In genomic region chr11:120343429-120343828, GRCh38 we compare ENCODE assay signal across 12 cellular contexts. TPM values are rescaled to one million over a fixed set of nuclear protein-coding genes. Genes with fewer than 3 reads are reported as not detected.
A peak's percentile ranks its signal among the peaks of the same experiment; 100 is the strongest.
DNase-seq lines count a peak whose midpoint lies in the region; ATAC-seq, FAIRE-seq and TF ChIP-seq lines count a peak whose summit lies in the region.
"Had no signal": no experiment of that assay in that cellular context is flagged by ENCODE, and none has a peak within 500 bp of the region (broad histone marks: within the 10 kb centered on the region; RNA-seq: fewer than 3 reads in every experiment).

No MANE protein-coding gene starts in this region.

- no peaks in the 10 kb centered on the region for H3K9me3 Mint-ChIP-seq in activated CD4-positive, alpha-beta memory T cell treated with anti-CD3 and anti-CD28 coated beads, Interleukin-2, amount 10 ng/mL, durations not matched to agents 7 days and 5 days

- WGBS in right lobe of liver (ENCODE audit: insufficient coverage, low coverage, low lambda C conversion rate, missing lambda C conversion rate) = 49% methylated on average over 2 of the region's 2 CpGs
- 86% methylated on average over 2 of the region's 2 CpGs for WGBS in HepG2 (ENCODE audit: low lambda C conversion rate)

- CTCF ChIA-PET in HepG2 (lab: Yijun Ruan, JAX; ENCODE audit: low intra/inter-chr PET ratio, low total read pairs) = no interaction called here
- CTCF ChIA-PET in activated CD4-positive, alpha-beta memory T cell treated with anti-CD3 and anti-CD28 coated beads, Interleukin-2, amount 10 ng/mL, durations not matched to agents 7 days and 5 days (lab: Charles Lee) = no interaction called here

- in situ Hi-C loops in HepG2 (cut with HindIII; ENCODE audit: extremely low pct_ligation_motif_present, low pct_unique_long_range_greater_than_20kb) = no loop called here

- no peak for TF ChIP-seq POLR2A in right lobe of liver (IDR thresholded peaks at IDR 0.05)
- TF ChIP-seq POLR2A in HepG2 (IDR thresholded peaks at IDR 0.05; ENCODE audit: insufficient read depth in 1 of 2, low read depth in 2 of 2, low read length in 2 of 2) = no peak

- peaks cover 0 to 80% (median 22%) of the 10 kb centered on the region in 4 donors for H3K4me1 ChIP-seq in right lobe of liver
- peaks cover 84% of the 10 kb centered on the region for H3K4me1 ChIP-seq in HepG2 (ENCODE audit: insufficient read depth, low read length)

- no peaks in the 10 kb centered on the region for H3K36me3 ChIP-seq in right lobe of liver
- no peaks in the 10 kb centered on the region for H3K36me3 ChIP-seq in HepG2 (replicated peaks in 1 of 2; ENCODE audit: control insufficient read depth in 1 of 2, insufficient read depth in 2 of 2, low read length in 2 of 2)
- H3K36me3 ChIP-seq: transverse colon had no signal

- TF ChIP-seq EP300 in HepG2 (IDR thresholded peaks at IDR 0.05; ENCODE audit: low read depth in 2 of 2, low read length in 2 of 2) = no peak
- TF ChIP-seq EP300 in HepG2 (CRISPR knock-in tag; IDR thresholded peaks at IDR 0.05; ENCODE audit: borderline replicate concordance) = no peak

- no peak overlapping the region for H3K4me2 ChIP-seq in HepG2 (ENCODE audit: low read depth, low read length)

- FAIRE-seq in HepG2 (lab: Jason Lieb, UNC) = no peak

- no peak overlapping the region for H2AFZ ChIP-seq in HepG2 (ENCODE audit: low read length)

- intact Hi-C loops in right lobe of liver (cut with DNase I) = no loop called here
- intact Hi-C loops in HepG2 (cut with micrococcal nuclease; ENCODE audit: unreplicated experiment) = no loop called here

- TF ChIP-seq CTCF in right lobe of liver (IDR thresholded peaks at IDR 0.05) = no peak
- TF ChIP-seq CTCF in HepG2 (CRISPR knock-in tag; IDR thresholded peaks at IDR 0.05) = no peak

- no peak overlapping the region for H3K9ac ChIP-seq in HepG2 (ENCODE audit: insufficient read depth, low read depth, low read length)

- H3K4me3 Mint-ChIP-seq in activated CD4-positive, alpha-beta memory T cell treated with anti-CD3 and anti-CD28 coated beads, Interleukin-2, amount 10 ng/mL, durations not matched to agents 7 days and 5 days = no peak overlapping the region

- H4K20me1 ChIP-seq in HepG2 (ENCODE audit: insufficient read depth, low read length) = peaks cover 42% of the 10 kb centered on the region

- H3K27ac Mint-ChIP-seq in activated CD4-positive, alpha-beta memory T cell treated with anti-CD3 and anti-CD28 coated beads, Interleukin-2, amount 10 ng/mL, durations not matched to agents 7 days and 5 days = no peak overlapping the region

- peak; percentile 2 to 41 (median 26) for ATAC-seq in right lobe of liver
- no peak for ATAC-seq in HepG2
- peak; percentile 35 for ATAC-seq in HG03097 (IDR thresholded peaks at IDR 0.05; ENCODE audit: low FRiP score, unreplicated experiment)
- no peak for ATAC-seq in GM21381 (IDR thresholded peaks at IDR 0.05; ENCODE audit: unreplicated experiment)

- DNase-seq in right lobe of liver (no peak), HepG2 (ENCODE audit: low spot score) (no peak), NCI-H748 (lab: John Stamatoyannopoulos, UW; ENCODE audit: unreplicated experiment) (no peak), activated gamma-delta T cell (lab: John Stamatoyannopoulos, UW) (no peak), NCI-H774 (lab: John Stamatoyannopoulos, UW) (no peak)
- peak; percentile 27 for DNase-seq in activated CD4-positive, alpha-beta memory T cell treated with anti-CD3 and anti-CD28 coated beads, Interleukin-2, amount 10 ng/mL, durations not matched to agents 7 days and 5 days
- DNase-seq: activated CD4-positive, alpha-beta T cell treated with anti-CD3 and anti-CD28 coated beads, Interleukin-2, amount 50 U/mL, for 1 hour; NCI-H82; stimulated activated CD4-positive, alpha-beta T cell treated with anti-CD3 and anti-CD28 coated beads, Interleukin-2, amount 100 ng/mL, for 24 hours; transverse colon had no signal

- H3K79me2 ChIP-seq in HepG2 (ENCODE audit: insufficient read depth, low read length) = peaks cover 97% of the 10 kb centered on the region

- no peak overlapping the region for H3K4me3 ChIP-seq in right lobe of liver
- H3K4me3 ChIP-seq in HepG2 (replicated peaks in 1 of 3; ENCODE audit: insufficient read depth in 1 of 3, low read depth in 2 of 3, low read length in 3 of 3) = no peak overlapping the region
- H3K4me3 ChIP-seq: transverse colon had no signal

- H3K27me3 Mint-ChIP-seq in activated CD4-positive, alpha-beta memory T cell treated with anti-CD3 and anti-CD28 coated beads, Interleukin-2, amount 10 ng/mL, durations not matched to agents 7 days and 5 days = peaks cover 61% of the 10 kb centered on the region

- TF ChIP-seq RAD21 in HepG2 (CRISPR knock-in tag; IDR thresholded peaks at IDR 0.05) = no peak

- no TSS peak for BruUV-seq in HepG2 (replicated peaks; lab: Mats Ljungman, UMichigan)

- POLR2A ChIA-PET in HepG2 (lab: Yijun Ruan, JAX) = no interaction called here
- POLR2A ChIA-PET in activated CD4-positive, alpha-beta memory T cell treated with anti-CD3 and anti-CD28 coated beads, Interleukin-2, amount 10 ng/mL, durations not matched to agents 7 days and 5 days (lab: Charles Lee) = no interaction called here

- H3K4me1 Mint-ChIP-seq in activated CD4-positive, alpha-beta memory T cell treated with anti-CD3 and anti-CD28 coated beads, Interleukin-2, amount 10 ng/mL, durations not matched to agents 7 days and 5 days = peaks cover 53% of the 10 kb centered on the region

- H3K27me3 ChIP-seq in right lobe of liver (no peaks in the 10 kb centered on the region), HepG2 (ENCODE audit: control insufficient read depth in 1 of 2, insufficient read depth in 2 of 2, low read length in 2 of 2) (no peaks in the 10 kb centered on the region)
- H3K27me3 ChIP-seq: transverse colon had no signal

- H3K27ac ChIP-seq in right lobe of liver (peak overlapping the region in 1 of 3 donors; percentile 3), HepG2 (ENCODE audit: extremely low read length, insufficient read depth, low read length) (no peak overlapping the region)
- H3K27ac ChIP-seq: transverse colon had no signal

- peaks cover 8% of the 10 kb centered on the region for H3K36me3 Mint-ChIP-seq in activated CD4-positive, alpha-beta memory T cell treated with anti-CD3 and anti-CD28 coated beads, Interleukin-2, amount 10 ng/mL, durations not matched to agents 7 days and 5 days (ENCODE audit: low read depth)

- H3K9me3 ChIP-seq in right lobe of liver = no peaks in the 10 kb centered on the region
- no peaks in the 10 kb centered on the region for H3K9me3 ChIP-seq in HepG2 (ENCODE audit: low read length)
- H3K9me3 ChIP-seq: transverse colon had no signal

RNA-seq across cellular contexts. Expression of gene ARHGEF12, which starts 7.2 kb away (rescaled TPM):
- total RNA-seq in right lobe of liver (100 to 1,000 TPM in 3 of 6 experiments, 10 to 100 TPM in 3; 75.1 to 113 (median 94.0) TPM), HepG2 (2016; rRNA removed; fragmentation: Illumina TruSeq; extraction: Trizol) (54.4 and 72.2 TPM in 2 replicates)
- total RNA-seq in HepG2 (2016; cell fraction: cytosol; rRNA removed; fragmentation: Illumina TruSeq; extraction: Trizol; ENCODE audit: low read depth) = 23.8 and 24.8 TPM in 2 replicates
- 51.9 and 66.9 TPM in 2 replicates for total RNA-seq in HepG2 (2016; cell fraction: insoluble cytoplasmic fraction; rRNA removed; fragmentation: Illumina TruSeq; extraction: Trizol)
- 27.8 and 29.0 TPM in 2 replicates for total RNA-seq in HepG2 (2016; cell fraction: membrane; rRNA removed; fragmentation: Illumina TruSeq; extraction: Trizol)
- 65.7 and 68.9 TPM in 2 replicates for total RNA-seq in HepG2 (2016; cell fraction: nucleus; rRNA removed; fragmentation: Illumina TruSeq; extraction: Trizol)
- polyA plus RNA-seq in HepG2 (2011; rRNA removed) = 16.2 and 17.9 TPM in 2 replicates
- polyA plus RNA-seq in HepG2 (2011; cell fraction: cytosol; rRNA removed) = 10.1 and 15.9 TPM in 2 replicates
- 18.6 and 22.0 TPM in 2 replicates for polyA plus RNA-seq in HepG2 (2011; cell fraction: nucleus; rRNA removed)
- polyA plus RNA-seq in HepG2 (2012) = 30.2 and 31.4 TPM in 2 replicates
- polyA plus RNA-seq in HepG2 (2016; cell fraction: cytosol; fragmentation: Illumina TruSeq; extraction: Trizol; ENCODE audit: low read depth) = 0.95 and 1.2 TPM in 2 replicates
- polyA plus RNA-seq in HepG2 (2016; cell fraction: insoluble cytoplasmic fraction; fragmentation: Illumina TruSeq; extraction: Trizol; ENCODE audit: low read depth) = 35.8 and 36.1 TPM in 2 replicates
- 5.1 and 6.3 TPM in 2 replicates for polyA plus RNA-seq in HepG2 (2016; cell fraction: membrane; fragmentation: Illumina TruSeq; extraction: Trizol; ENCODE audit: low read depth)
- 31.1 and 33.7 TPM in 2 replicates for polyA plus RNA-seq in HepG2 (2016; cell fraction: nucleus; fragmentation: Illumina TruSeq; extraction: Trizol; ENCODE audit: insufficient read depth, low read depth)
- 46.5 and 46.8 TPM in 2 replicates for polyA minus RNA-seq in HepG2 (2011; rRNA and poly(A)+ RNA removed; ENCODE audit: low replicate concordance)
- polyA minus RNA-seq in HepG2 (2011; cell fraction: cytosol; rRNA and poly(A)+ RNA removed) = 52.1 and 66.1 TPM in 2 replicates
- 151 and 164 TPM in 2 replicates for polyA minus RNA-seq in HepG2 (2011; cell fraction: nucleus; rRNA and poly(A)+ RNA removed)
- total RNA-seq in activated CD4-positive, alpha-beta memory T cell treated with anti-CD3 and anti-CD28 coated beads, Interleukin-2, amount 10 ng/mL, durations not matched to agents 7 days and 5 days = 10 to 100 TPM; 19.7 to 21.5 TPM

RNA-seq across cellular contexts. Expression of gene TLCD5, which starts 18.3 kb away (rescaled TPM):
- total RNA-seq in right lobe of liver (1 to 10 TPM in 1 of 6 experiments, under 1 TPM in 5; 0.07 to 1.3 (median 0.38) TPM), HepG2 (2016; rRNA removed; fragmentation: Illumina TruSeq; extraction: Trizol) (4.1 and 6.1 TPM in 2 replicates)
- total RNA-seq in HepG2 (2016; cell fraction: cytosol; rRNA removed; fragmentation: Illumina TruSeq; extraction: Trizol; ENCODE audit: low read depth) = 9.6 and 10.5 TPM in 2 replicates
- total RNA-seq in HepG2 (2016; cell fraction: insoluble cytoplasmic fraction; rRNA removed; fragmentation: Illumina TruSeq; extraction: Trizol) = 3.9 and 5.8 TPM in 2 replicates
- total RNA-seq in HepG2 (2016; cell fraction: membrane; rRNA removed; fragmentation: Illumina TruSeq; extraction: Trizol) = 9.2 and 11.6 TPM in 2 replicates
- total RNA-seq in HepG2 (2016; cell fraction: nucleus; rRNA removed; fragmentation: Illumina TruSeq; extraction: Trizol) = 5.6 and 5.9 TPM in 2 replicates
- polyA plus RNA-seq in HepG2 (2011; rRNA removed) = 7.2 and 7.6 TPM in 2 replicates
- 5.8 and 7.1 TPM in 2 replicates for polyA plus RNA-seq in HepG2 (2011; cell fraction: cytosol; rRNA removed)
- 10.9 and 15.5 TPM in 2 replicates for polyA plus RNA-seq in HepG2 (2011; cell fraction: nucleus; rRNA removed)
- 3.8 and 5.5 TPM in 2 replicates for polyA plus RNA-seq in HepG2 (2012)
- polyA plus RNA-seq in HepG2 (2016; cell fraction: cytosol; fragmentation: Illumina TruSeq; extraction: Trizol; ENCODE audit: low read depth) = 12.4 and 13.2 TPM in 2 replicates
- polyA plus RNA-seq in HepG2 (2016; cell fraction: insoluble cytoplasmic fraction; fragmentation: Illumina TruSeq; extraction: Trizol; ENCODE audit: low read depth) = 3.1 and 3.6 TPM in 2 replicates
- 8.8 and 10.0 TPM in 2 replicates for polyA plus RNA-seq in HepG2 (2016; cell fraction: membrane; fragmentation: Illumina TruSeq; extraction: Trizol; ENCODE audit: low read depth)
- polyA plus RNA-seq in HepG2 (2016; cell fraction: nucleus; fragmentation: Illumina TruSeq; extraction: Trizol; ENCODE audit: insufficient read depth, low read depth) = 10.3 and 11.4 TPM in 2 replicates
- polyA minus RNA-seq in HepG2 (2011; rRNA and poly(A)+ RNA removed; ENCODE audit: low replicate concordance) = 9.7 and 11.0 TPM in 2 replicates
- polyA minus RNA-seq in HepG2 (2011; cell fraction: cytosol; rRNA and poly(A)+ RNA removed) = 2.6 and 3.7 TPM in 2 replicates
- polyA minus RNA-seq in HepG2 (2011; cell fraction: nucleus; rRNA and poly(A)+ RNA removed) = 4.5 and 8.3 TPM in 2 replicates
- 1 to 10 TPM; 1.2 to 1.4 TPM for total RNA-seq in activated CD4-positive, alpha-beta memory T cell treated with anti-CD3 and anti-CD28 coated beads, Interleukin-2, amount 10 ng/mL, durations not matched to agents 7 days and 5 days

Comparison
In these comparisons a context has a peak if more than half of its experiments do, and no peak if none do; other contexts are left out.
1. ATAC-seq: peak in right lobe of liver (4 of 4) and HG03097 (single experiment); none in HepG2 (single experiment) and GM21381 (single experiment).